Comparison of ENCODE assay signal across 8 cellular contexts in genomic region chr17:6701719-6702118, GRCh38. TPM values are rescaled to one million over a fixed set of nuclear protein-coding genes. Genes with fewer than 3 reads are reported as not detected.
DNase-seq lines count a peak whose midpoint lies in the region; ATAC-seq, FAIRE-seq and TF ChIP-seq lines count a peak whose summit lies in the region.
"Had no signal": no experiment of that assay in that cellular context is flagged by ENCODE, and none has a peak within 500 bp of the region (broad histone marks: within the 10 kb centered on the region; RNA-seq: fewer than 3 reads in every experiment).

No MANE protein-coding gene starts in this region.

- no peak overlapping the region for H3K9ac ChIP-seq in OCI-LY1 (ENCODE audit: low read length)

- no peak for FAIRE-seq in bronchial epithelial cell (lab: Jason Lieb, UNC)

- H3K36me3 ChIP-seq in OCI-LY1 (ENCODE audit: insufficient read depth, low read length) (no peaks in the 10 kb centered on the region), bronchial epithelial cell (ENCODE audit: control insufficient read depth, insufficient read depth, low read length) (no peaks in the 10 kb centered on the region)
- H3K36me3 ChIP-seq: Peyer's patch had no signal

- TF ChIP-seq CTCF in GM12874 (IDR thresholded peaks at IDR 0.05; ENCODE audit: insufficient read depth, low read depth, low read length) (peak; percentile 54), OCI-LY1 (IDR thresholded peaks at IDR 0.05; ENCODE audit: low read length) (peak; percentile 51), bronchial epithelial cell (IDR thresholded peaks at IDR 0.05; ENCODE audit: insufficient read depth, low read length, severe bottlenecking) (peak; percentile 57)

- DNase-seq in bronchial epithelial cell (ENCODE audit: low read depth) (no peak), NCI-H187 treated with DMSO at 0.1 percent for 48 hours (lab: John Stamatoyannopoulos, UW) (no peak), epidermal melanocyte (ENCODE audit: insufficient read length, low spot score) (no peak)
- DNase-seq in stimulated activated CD4-positive, alpha-beta T cell treated with anti-CD3 and anti-CD28 coated beads, Interleukin-12 subunit alpha, Interleukin-12 subunit beta, amount 100 ng/mL, for 4 hours = peak; percentile 25

- no peaks in the 10 kb centered on the region for H3K79me2 ChIP-seq in OCI-LY1 (ENCODE audit: insufficient read depth, low read length)

- H3K27ac ChIP-seq in OCI-LY1 (ENCODE audit: low read depth, low read length, poor library complexity, severe bottlenecking) = no peak overlapping the region
- H3K27ac ChIP-seq: Peyer's patch had no signal

- no peaks in the 10 kb centered on the region for H4K20me1 ChIP-seq in OCI-LY1 (ENCODE audit: insufficient read depth, low read length)

- H2AFZ ChIP-seq in OCI-LY1 (ENCODE audit: low read length) = no peak overlapping the region

- H3K9me3 ChIP-seq in OCI-LY1 (ENCODE audit: low read length) = no peaks in the 10 kb centered on the region
- H3K9me3 ChIP-seq: Peyer's patch had no signal

- H3K27me3 ChIP-seq in OCI-LY1 (ENCODE audit: insufficient read depth, low read length) (no peaks in the 10 kb centered on the region), bronchial epithelial cell (ENCODE audit: control insufficient read depth, insufficient read depth, low read length) (peaks cover 2% of the 10 kb centered on the region)
- H3K27me3 ChIP-seq: Peyer's patch had no signal

- no peak overlapping the region; the same call in 1 of the 2 replicates for H3K4me2 ChIP-seq in OCI-LY1 (ENCODE audit: low read length)

- no peaks in the 10 kb centered on the region for H3K9me2 ChIP-seq in OCI-LY1 (ENCODE audit: low read depth, low read length)

- no peak overlapping the region for H3K4me3 ChIP-seq in OCI-LY1 (ENCODE audit: low read depth, low read length, poor library complexity, severe bottlenecking)
- no peak overlapping the region for H3K4me3 ChIP-seq in bronchial epithelial cell (ENCODE audit: low read depth, low read length)
- H3K4me3 ChIP-seq: Peyer's patch had no signal

- no peaks in the 10 kb centered on the region for H3F3A ChIP-seq in OCI-LY1 (ENCODE audit: insufficient read depth, low read length)

- H3K4me1 ChIP-seq in OCI-LY1 (ENCODE audit: insufficient read depth, low read length, severe bottlenecking) = no peaks in the 10 kb centered on the region
- H3K4me1 ChIP-seq: Peyer's patch had no signal

- ATAC-seq in GM19328 (IDR thresholded peaks at IDR 0.05; ENCODE audit: unreplicated experiment) = no peak

RNA-seq across cellular contexts. Expression of gene SLC13A5, which starts 11.4 kb away (rescaled TPM):
- 0.38 and 0.53 TPM in 2 replicates for total RNA-seq in bronchial epithelial cell
- total RNA-seq: Peyer's patch had no signal

RNA-seq across cellular contexts. Expression of gene C17orf100, which starts 50.2 kb away (rescaled TPM):
- 0.13 and 0.53 TPM in 2 replicates for total RNA-seq in bronchial epithelial cell

RNA-seq across cellular contexts. Expression of gene MED31, which starts 50.3 kb away (rescaled TPM):
- 11.1 and 11.6 TPM in 2 replicates for total RNA-seq in bronchial epithelial cell

RNA-seq across cellular contexts. Expression of gene XAF1, which starts 54.1 kb away (rescaled TPM):
- under 0.01 and 0.53 TPM in 2 replicates for total RNA-seq in bronchial epithelial cell
